1 cellular context compared by ENCODE assay signal in genomic region chrX:150324035-150324728, GRCh38.
TF ChIP-seq lines count a peak whose summit lies in the region.

No MANE protein-coding gene starts in this region.

TF ChIP-seq in HEK293, 187 proteins besides CTCF, POLR2A, EP300 and RAD21 (continued from another document):
- 0 out of 2 replicates have a peak, but pooled peaks have one; percentile 30 for TF ChIP-seq ZNF692 (tag by site-specific recombination; IDR thresholded peaks at IDR 0.05)
